ENCODE assay signal across 9 cellular contexts in genomic region chr14:53956427-53957201, GRCh38.
DNase-seq lines count a peak whose midpoint lies in the region; ATAC-seq and TF ChIP-seq lines count a peak whose summit lies in the region.
"Had no signal": no experiment of that assay in that cellular context is flagged by ENCODE, and none has a peak within 500 bp of the region (broad histone marks: within the 10 kb centered on the region; RNA-seq: fewer than 3 reads in every experiment).

Gene BMP4 (minus strand): TSS chr14:53956825. CDS start chr14:53952222, 4,603 bp downstream.

- DNase-seq in GM12865 (ENCODE audit: low read depth), result peak; percentile 65
- peak; percentile 85 for DNase-seq in NCI-H226
- DNase-seq in choroid plexus epithelial cell (ENCODE audit: low read depth), result no peak
- peak; percentile 94 for DNase-seq in left kidney (ENCODE audit: low read depth, low spot score)
- no peak for DNase-seq in GM19238 (ENCODE audit: insufficient read length, low spot score)

- peaks cover 0 to 15% (median 7%) of the 10 kb centered on the region in 5 donors for H3K27me3 ChIP-seq in subcutaneous abdominal adipose tissue (ENCODE audit: control insufficient read depth in 5 of 5, insufficient read depth in 4 of 5, low read length in 5 of 5)

- peaks cover 2 to 54% (median 48%) of the 10 kb centered on the region in 5 donors for H3K4me1 ChIP-seq in subcutaneous abdominal adipose tissue (ENCODE audit: control insufficient read depth in 5 of 5, insufficient read depth in 5 of 5, low read length in 5 of 5)

- H3K4me3 ChIP-seq in GM12865 (ENCODE audit: low read depth, low read length) (peak within 1 kb of the TSS; percentile 40), choroid plexus epithelial cell (ENCODE audit: low read depth, low read length) (peak within 1 kb of the TSS; percentile 32), subcutaneous abdominal adipose tissue (ENCODE audit: low read depth in 1 of 5, low read length in 5 of 5) (peak within 1 kb of the TSS; percentile 72 to 80 (median 76))

- H3K9me3 ChIP-seq in subcutaneous abdominal adipose tissue (ENCODE audit: control insufficient read depth in 5 of 5, low read length in 5 of 5), result no peaks in the 10 kb centered on the region

- no peak for ATAC-seq in HG03460 (IDR thresholded peaks at IDR 0.05; ENCODE audit: unreplicated experiment)
- no peak for ATAC-seq in GM18870 (IDR thresholded peaks at IDR 0.05; ENCODE audit: unreplicated experiment)

- TF ChIP-seq CTCF in GM12865 (IDR thresholded peaks at IDR 0.05; ENCODE audit: insufficient read depth, low read depth, low read length, missing control alignments) (no peak), choroid plexus epithelial cell (conservative IDR thresholded peaks at IDR 0.05; ENCODE audit: low read depth, low read length) (no peak)

- peak within 1 kb of the TSS in 2 of 5 donors; percentile 14 to 77 for H3K9ac ChIP-seq in subcutaneous abdominal adipose tissue (ENCODE audit: low read length in 5 of 5)

- peaks cover 0 to 2% (median 0%) of the 10 kb centered on the region in 5 donors for H3K36me3 ChIP-seq in subcutaneous abdominal adipose tissue (ENCODE audit: control insufficient read depth in 5 of 5, insufficient read depth in 5 of 5, low read length in 5 of 5)

- no peak within 1 kb of the TSS for H3K27ac ChIP-seq in subcutaneous abdominal adipose tissue (ENCODE audit: low read depth, low read length)
- H3K27ac ChIP-seq: SK-N-MC had no signal

Comparison
In these comparisons a context has a peak if more than half of its experiments do, and no peak if none do; other contexts are left out.
1. DNase-seq: peak in GM12865 (single experiment), NCI-H226 (single experiment) and left kidney (single experiment); none in choroid plexus epithelial cell (single experiment) and GM19238 (single experiment).
2. Peak in every context shown above with its lines, with median percentiles within 50 percentile points of each other: H3K4me3 ChIP-seq.